2 cellular contexts compared by ENCODE assay signal in genomic region chr21:31666445-31667010, GRCh38.
TF ChIP-seq lines count a peak whose summit lies in the region.

No MANE protein-coding gene starts in this region.

TF ChIP-seq in GM23338, 12 proteins besides CTCF, POLR2A, EP300 and RAD21 (continued from another document):
- TF ChIP-seq REST (IDR thresholded peaks at IDR 0.05; ENCODE audit: unreplicated experiment) (no peak), ZNF462 (CRISPR knock-in tag; IDR thresholded peaks at IDR 0.05) (no peak), EZH2 (IDR thresholded peaks at IDR 0.05; ENCODE audit: low read depth, unreplicated experiment) (no peak), ZNF331 (CRISPR knock-in tag; IDR thresholded peaks at IDR 0.05; ENCODE audit: low read depth) (no peak), ETS1 (IDR thresholded peaks at IDR 0.05) (no peak), JUNB (IDR thresholded peaks at IDR 0.05; ENCODE audit: unreplicated experiment) (no peak)

TF ChIP-seq in SK-N-SH treated with all-trans-retinoic acid at 6 μM for 48 hours, 23 proteins besides CTCF, POLR2A, EP300 and RAD21 (continued from another document):
- TF ChIP-seq ZFP3 (CRISPR knock-in tag; IDR thresholded peaks at IDR 0.05): no peak
- TF ChIP-seq TSHZ2 (CRISPR knock-in tag; IDR thresholded peaks at IDR 0.05): no peak
- TF ChIP-seq ZNF8 (CRISPR knock-in tag; IDR thresholded peaks at IDR 0.05): no peak
